In the genomic region with DNA sequence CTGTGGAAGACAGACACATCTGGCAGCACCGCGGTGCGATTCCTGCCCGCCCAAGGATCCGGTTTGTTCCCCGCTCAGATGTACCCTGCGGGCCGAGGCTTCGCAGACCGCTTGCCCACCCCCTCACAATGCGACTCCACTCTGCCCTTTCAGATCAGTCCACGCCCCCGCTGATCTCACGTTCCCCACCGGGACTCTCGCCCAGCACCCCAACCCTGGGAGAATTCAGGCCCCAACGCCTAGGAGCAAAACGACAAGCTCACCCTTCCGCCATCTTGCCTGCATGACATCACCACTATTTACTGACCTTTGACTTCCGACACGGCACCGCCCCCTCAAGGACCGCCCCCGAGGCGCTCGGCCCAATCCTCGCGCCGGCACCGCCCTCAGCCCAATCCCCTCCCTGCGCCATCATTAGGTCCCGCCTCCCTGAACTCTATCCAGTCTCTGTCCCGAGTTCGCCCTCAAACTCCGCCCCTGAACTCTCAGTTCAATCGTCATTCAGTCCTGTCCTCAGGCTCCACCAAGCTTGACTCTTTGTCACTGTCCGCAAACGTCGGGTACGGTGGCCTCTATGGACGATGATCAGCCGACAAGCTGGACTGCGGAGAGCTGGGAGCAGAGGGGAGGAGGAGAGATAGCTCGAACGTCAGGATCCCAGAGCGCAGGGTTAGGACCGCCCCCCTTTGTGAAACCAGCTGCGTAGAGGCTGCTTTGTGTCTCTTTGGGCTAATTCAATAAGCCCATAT, we compare ENCODE assay signal across 1 cellular context.
TF ChIP-seq lines count a peak whose summit lies in the region.

A gene with protein sequence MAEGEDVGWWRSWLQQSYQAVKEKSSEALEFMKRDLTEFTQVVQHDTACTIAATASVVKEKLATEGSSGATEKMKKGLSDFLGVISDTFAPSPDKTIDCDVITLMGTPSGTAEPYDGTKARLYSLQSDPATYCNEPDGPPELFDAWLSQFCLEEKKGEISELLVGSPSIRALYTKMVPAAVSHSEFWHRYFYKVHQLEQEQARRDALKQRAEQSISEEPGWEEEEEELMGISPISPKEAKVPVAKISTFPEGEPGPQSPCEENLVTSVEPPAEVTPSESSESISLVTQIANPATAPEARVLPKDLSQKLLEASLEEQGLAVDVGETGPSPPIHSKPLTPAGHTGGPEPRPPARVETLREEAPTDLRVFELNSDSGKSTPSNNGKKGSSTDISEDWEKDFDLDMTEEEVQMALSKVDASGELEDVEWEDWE (minus strand): TSS at position 301 of the 749 bp plus-strand sequence. CDS start 27 bp downstream, at position 274.

TF ChIP-seq in HEK293, 187 proteins besides CTCF, POLR2A, EP300 and RAD21 (continued from another document and continues in another):
- peak; percentile 15; the same call in 1 of the 2 replicates for TF ChIP-seq IKZF3 (tag by site-specific recombination; IDR thresholded peaks at IDR 0.05)
- TF ChIP-seq ZNF169 (tag by site-specific recombination; IDR thresholded peaks at IDR 0.05): 0 out of 2 replicates have a peak, but pooled peaks have one; percentile 48
- no peak for TF ChIP-seq ZNF530 (tag by site-specific recombination; IDR thresholded peaks at IDR 0.05; ENCODE audit: low read depth)
- peak; percentile 100 for TF ChIP-seq TRIM28 (IDR thresholded peaks at IDR 0.05; ENCODE audit: borderline replicate concordance, low read length)
- TF ChIP-seq ZNF473 (tag by site-specific recombination; IDR thresholded peaks at IDR 0.05): no peak
- peak; percentile 19; the same call in 1 of the 2 replicates for TF ChIP-seq ZNF610 (tag by site-specific recombination; IDR thresholded peaks at IDR 0.05; ENCODE audit: borderline replicate concordance)
- TF ChIP-seq ZNF707 (tag by site-specific recombination; IDR thresholded peaks at IDR 0.05): no peak
- TF ChIP-seq ZNF596 (tag by site-specific recombination; IDR thresholded peaks at IDR 0.05): no peak
- no peak for TF ChIP-seq ZNF221 (tag by site-specific recombination; IDR thresholded peaks at IDR 0.05; ENCODE audit: borderline replicate concordance)
- TF ChIP-seq ZNF747 (tag by site-specific recombination; IDR thresholded peaks at IDR 0.05): no peak
- TF ChIP-seq, protein P1, sequence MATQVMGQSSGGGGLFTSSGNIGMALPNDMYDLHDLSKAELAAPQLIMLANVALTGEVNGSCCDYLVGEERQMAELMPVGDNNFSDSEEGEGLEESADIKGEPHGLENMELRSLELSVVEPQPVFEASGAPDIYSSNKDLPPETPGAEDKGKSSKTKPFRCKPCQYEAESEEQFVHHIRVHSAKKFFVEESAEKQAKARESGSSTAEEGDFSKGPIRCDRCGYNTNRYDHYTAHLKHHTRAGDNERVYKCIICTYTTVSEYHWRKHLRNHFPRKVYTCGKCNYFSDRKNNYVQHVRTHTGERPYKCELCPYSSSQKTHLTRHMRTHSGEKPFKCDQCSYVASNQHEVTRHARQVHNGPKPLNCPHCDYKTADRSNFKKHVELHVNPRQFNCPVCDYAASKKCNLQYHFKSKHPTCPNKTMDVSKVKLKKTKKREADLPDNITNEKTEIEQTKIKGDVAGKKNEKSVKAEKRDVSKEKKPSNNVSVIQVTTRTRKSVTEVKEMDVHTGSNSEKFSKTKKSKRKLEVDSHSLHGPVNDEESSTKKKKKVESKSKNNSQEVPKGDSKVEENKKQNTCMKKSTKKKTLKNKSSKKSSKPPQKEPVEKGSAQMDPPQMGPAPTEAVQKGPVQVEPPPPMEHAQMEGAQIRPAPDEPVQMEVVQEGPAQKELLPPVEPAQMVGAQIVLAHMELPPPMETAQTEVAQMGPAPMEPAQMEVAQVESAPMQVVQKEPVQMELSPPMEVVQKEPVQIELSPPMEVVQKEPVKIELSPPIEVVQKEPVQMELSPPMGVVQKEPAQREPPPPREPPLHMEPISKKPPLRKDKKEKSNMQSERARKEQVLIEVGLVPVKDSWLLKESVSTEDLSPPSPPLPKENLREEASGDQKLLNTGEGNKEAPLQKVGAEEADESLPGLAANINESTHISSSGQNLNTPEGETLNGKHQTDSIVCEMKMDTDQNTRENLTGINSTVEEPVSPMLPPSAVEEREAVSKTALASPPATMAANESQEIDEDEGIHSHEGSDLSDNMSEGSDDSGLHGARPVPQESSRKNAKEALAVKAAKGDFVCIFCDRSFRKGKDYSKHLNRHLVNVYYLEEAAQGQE (tag by site-specific recombination; IDR thresholded peaks at IDR 0.05): peak; percentile 57
- TF ChIP-seq, protein P2, sequence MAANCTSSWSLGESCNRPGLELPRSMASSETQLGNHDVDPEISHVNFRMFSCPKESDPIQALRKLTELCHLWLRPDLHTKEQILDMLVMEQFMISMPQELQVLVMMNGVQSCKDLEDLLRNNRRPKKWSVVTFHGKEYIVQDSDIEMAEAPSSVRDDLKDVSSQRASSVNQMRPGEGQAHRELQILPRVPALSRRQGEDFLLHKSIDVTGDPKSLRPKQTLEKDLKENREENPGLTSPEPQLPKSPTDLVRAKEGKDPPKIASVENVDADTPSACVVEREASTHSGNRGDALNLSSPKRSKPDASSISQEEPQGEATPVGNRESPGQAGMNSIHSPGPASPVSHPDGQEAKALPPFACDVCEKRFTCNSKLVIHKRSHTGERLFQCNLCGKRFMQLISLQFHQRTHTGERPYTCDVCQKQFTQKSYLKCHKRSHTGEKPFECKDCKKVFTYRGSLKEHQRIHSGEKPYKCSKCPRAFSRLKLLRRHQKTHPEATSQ (tag by site-specific recombination; IDR thresholded peaks at IDR 0.05): peak; percentile 76; the same call in 1 of the 2 replicates
- TF ChIP-seq, protein P3, sequence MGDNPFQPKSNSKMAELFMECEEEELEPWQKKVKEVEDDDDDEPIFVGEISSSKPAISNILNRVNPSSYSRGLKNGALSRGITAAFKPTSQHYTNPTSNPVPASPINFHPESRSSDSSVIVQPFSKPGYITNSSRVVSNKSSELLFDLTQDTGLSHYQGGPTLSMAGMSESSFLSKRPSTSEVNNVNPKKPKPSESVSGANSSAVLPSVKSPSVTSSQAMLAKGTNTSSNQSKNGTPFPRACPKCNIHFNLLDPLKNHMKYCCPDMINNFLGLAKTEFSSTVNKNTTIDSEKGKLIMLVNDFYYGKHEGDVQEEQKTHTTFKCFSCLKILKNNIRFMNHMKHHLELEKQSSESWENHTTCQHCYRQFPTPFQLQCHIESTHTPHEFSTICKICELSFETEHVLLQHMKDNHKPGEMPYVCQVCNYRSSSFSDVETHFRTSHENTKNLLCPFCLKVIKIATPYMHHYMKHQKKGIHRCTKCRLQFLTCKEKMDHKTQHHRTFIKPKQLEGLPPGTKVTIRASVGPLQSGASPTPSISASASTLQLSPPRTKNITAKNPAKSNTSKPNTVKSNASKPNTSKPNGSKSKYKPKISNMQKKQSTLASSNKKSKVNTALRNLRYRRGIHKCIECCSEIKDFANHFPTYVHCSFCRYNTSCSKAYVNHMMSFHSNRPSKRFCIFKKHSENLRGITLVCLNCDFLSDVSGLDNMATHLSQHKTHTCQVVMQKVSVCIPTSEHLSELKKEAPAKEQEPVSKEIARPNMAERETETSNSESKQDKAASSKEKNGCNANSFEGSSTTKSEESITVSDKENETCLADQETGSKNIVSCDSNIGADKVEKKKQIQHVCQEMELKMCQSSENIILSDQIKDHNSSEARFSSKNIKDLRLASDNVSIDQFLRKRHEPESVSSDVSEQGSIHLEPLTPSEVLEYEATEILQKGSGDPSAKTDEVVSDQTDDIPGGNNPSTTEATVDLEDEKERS (tag by site-specific recombination; IDR thresholded peaks at IDR 0.05): peak; percentile 71; the same call in 1 of the 2 replicates
- no peak for TF ChIP-seq WT1 (tag by site-specific recombination; IDR thresholded peaks at IDR 0.05)
- TF ChIP-seq ZNF624 (tag by site-specific recombination; IDR thresholded peaks at IDR 0.05): no peak
- peak; percentile 82 for TF ChIP-seq ZNF341 (tag by site-specific recombination; IDR thresholded peaks at IDR 0.05; ENCODE audit: low read depth)
- TF ChIP-seq, protein P4, sequence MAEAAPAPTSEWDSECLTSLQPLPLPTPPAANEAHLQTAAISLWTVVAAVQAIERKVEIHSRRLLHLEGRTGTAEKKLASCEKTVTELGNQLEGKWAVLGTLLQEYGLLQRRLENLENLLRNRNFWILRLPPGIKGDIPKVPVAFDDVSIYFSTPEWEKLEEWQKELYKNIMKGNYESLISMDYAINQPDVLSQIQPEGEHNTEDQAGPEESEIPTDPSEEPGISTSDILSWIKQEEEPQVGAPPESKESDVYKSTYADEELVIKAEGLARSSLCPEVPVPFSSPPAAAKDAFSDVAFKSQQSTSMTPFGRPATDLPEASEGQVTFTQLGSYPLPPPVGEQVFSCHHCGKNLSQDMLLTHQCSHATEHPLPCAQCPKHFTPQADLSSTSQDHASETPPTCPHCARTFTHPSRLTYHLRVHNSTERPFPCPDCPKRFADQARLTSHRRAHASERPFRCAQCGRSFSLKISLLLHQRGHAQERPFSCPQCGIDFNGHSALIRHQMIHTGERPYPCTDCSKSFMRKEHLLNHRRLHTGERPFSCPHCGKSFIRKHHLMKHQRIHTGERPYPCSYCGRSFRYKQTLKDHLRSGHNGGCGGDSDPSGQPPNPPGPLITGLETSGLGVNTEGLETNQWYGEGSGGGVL (tag by site-specific recombination; IDR thresholded peaks at IDR 0.05): peak; percentile 1; the same call in 1 of the 2 replicates
- TF ChIP-seq, protein P5, sequence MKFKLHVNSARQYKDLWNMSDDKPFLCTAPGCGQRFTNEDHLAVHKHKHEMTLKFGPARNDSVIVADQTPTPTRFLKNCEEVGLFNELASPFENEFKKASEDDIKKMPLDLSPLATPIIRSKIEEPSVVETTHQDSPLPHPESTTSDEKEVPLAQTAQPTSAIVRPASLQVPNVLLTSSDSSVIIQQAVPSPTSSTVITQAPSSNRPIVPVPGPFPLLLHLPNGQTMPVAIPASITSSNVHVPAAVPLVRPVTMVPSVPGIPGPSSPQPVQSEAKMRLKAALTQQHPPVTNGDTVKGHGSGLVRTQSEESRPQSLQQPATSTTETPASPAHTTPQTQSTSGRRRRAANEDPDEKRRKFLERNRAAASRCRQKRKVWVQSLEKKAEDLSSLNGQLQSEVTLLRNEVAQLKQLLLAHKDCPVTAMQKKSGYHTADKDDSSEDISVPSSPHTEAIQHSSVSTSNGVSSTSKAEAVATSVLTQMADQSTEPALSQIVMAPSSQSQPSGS (tag by site-specific recombination; IDR thresholded peaks at IDR 0.05; ENCODE audit: low read depth): peak; percentile 100
- TF ChIP-seq ZNF548 (tag by site-specific recombination; IDR thresholded peaks at IDR 0.05): no peak
- no peak for TF ChIP-seq ZNF37A (tag by site-specific recombination; IDR thresholded peaks at IDR 0.05)
- TF ChIP-seq, protein P6, sequence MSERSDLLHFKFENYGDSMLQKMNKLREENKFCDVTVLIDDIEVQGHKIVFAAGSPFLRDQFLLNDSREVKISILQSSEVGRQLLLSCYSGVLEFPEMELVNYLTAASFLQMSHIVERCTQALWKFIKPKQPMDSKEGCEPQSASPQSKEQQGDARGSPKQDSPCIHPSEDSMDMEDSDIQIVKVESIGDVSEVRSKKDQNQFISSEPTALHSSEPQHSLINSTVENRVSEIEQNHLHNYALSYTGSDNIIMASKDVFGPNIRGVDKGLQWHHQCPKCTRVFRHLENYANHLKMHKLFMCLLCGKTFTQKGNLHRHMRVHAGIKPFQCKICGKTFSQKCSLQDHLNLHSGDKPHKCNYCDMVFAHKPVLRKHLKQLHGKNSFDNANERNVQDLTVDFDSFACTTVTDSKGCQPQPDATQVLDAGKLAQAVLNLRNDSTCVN (tag by site-specific recombination; optimal IDR thresholded peaks at IDR 0.05): no peak
- TF ChIP-seq ZNF133 (tag by site-specific recombination; IDR thresholded peaks at IDR 0.05): no peak
- TF ChIP-seq ZFP69B (tag by site-specific recombination; IDR thresholded peaks at IDR 0.05): peak; percentile 57
- TF ChIP-seq, protein P7, sequence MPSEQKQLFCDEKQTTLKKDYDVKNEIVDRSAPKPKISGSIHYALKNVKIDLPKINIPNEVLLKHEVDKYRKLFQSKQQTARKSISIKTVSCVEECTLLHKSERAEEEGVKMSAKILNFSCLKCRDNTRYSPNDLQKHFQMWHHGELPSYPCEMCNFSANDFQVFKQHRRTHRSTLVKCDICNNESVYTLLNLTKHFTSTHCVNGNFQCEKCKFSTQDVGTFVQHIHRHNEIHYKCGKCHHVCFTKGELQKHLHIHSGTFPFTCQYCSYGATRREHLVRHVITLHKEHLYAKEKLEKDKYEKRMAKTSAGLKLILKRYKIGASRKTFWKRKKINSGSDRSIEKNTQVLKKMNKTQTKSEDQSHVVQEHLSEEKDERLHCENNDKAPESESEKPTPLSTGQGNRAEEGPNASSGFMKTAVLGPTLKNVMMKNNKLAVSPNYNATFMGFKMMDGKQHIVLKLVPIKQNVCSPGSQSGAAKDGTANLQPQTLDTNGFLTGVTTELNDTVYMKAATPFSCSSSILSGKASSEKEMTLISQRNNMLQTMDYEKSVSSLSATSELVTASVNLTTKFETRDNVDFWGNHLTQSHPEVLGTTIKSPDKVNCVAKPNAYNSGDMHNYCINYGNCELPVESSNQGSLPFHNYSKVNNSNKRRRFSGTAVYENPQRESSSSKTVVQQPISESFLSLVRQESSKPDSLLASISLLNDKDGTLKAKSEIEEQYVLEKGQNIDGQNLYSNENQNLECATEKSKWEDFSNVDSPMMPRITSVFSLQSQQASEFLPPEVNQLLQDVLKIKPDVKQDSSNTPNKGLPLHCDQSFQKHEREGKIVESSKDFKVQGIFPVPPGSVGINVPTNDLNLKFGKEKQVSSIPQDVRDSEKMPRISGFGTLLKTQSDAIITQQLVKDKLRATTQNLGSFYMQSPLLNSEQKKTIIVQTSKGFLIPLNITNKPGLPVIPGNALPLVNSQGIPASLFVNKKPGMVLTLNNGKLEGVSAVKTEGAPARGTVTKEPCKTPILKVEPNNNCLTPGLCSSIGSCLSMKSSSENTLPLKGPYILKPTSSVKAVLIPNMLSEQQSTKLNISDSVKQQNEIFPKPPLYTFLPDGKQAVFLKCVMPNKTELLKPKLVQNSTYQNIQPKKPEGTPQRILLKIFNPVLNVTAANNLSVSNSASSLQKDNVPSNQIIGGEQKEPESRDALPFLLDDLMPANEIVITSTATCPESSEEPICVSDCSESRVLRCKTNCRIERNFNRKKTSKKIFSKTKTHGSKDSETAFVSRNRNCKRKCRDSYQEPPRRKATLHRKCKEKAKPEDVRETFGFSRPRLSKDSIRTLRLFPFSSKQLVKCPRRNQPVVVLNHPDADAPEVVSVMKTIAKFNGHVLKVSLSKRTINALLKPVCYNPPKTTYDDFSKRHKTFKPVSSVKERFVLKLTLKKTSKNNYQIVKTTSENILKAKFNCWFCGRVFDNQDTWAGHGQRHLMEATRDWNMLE (tag by site-specific recombination; conservative IDR thresholded peaks at IDR 0.05; ENCODE audit: low read depth): no peak
- TF ChIP-seq OVOL3 (tag by site-specific recombination; IDR thresholded peaks at IDR 0.05): peak; percentile 70; the same call in 1 of the 2 replicates
- TF ChIP-seq TCF7L2 (IDR thresholded peaks at IDR 0.05; ENCODE audit: borderline replicate concordance, low read depth, low read length): no peak
- TF ChIP-seq GFI1B (tag by site-specific recombination; IDR thresholded peaks at IDR 0.05): no peak
- 0 out of 2 replicates have a peak, but pooled peaks have one; percentile 53 for TF ChIP-seq ZSCAN30 (tag by site-specific recombination; IDR thresholded peaks at IDR 0.05)
- no peak for TF ChIP-seq ZFP3 (tag by site-specific recombination; IDR thresholded peaks at IDR 0.05; ENCODE audit: low read depth)
- TF ChIP-seq ZBTB21 (tag by site-specific recombination; IDR thresholded peaks at IDR 0.05): peak; percentile 87
- TF ChIP-seq ZNF202 (tag by site-specific recombination; IDR thresholded peaks at IDR 0.05; ENCODE audit: borderline replicate concordance): no peak
- TF ChIP-seq ZNF626 (tag by site-specific recombination; IDR thresholded peaks at IDR 0.05): no peak
- TF ChIP-seq REPIN1 (tag by site-specific recombination; IDR thresholded peaks at IDR 0.05; ENCODE audit: low read depth): peak; percentile 69; the same call in 1 of the 2 replicates
